In genomic region chr2:15591692-15592463, GRCh38 we compare ENCODE assay signal across 1 cellular context.
A peak's percentile ranks its signal among the peaks of the same experiment; 100 is the strongest.
TF ChIP-seq lines count a peak whose summit lies in the region.

TSS of gene DDX1 (plus strand) at chr2:15591868. CDS start at chr2:15591934, 66 bp downstream.

TF ChIP-seq in GM12878, 131 proteins besides CTCF, POLR2A, EP300 and RAD21 (continued from another document and continues in another):
- TF ChIP-seq PKNOX1 (IDR thresholded peaks at IDR 0.05) = peak; percentile 56
- peak; percentile 68 for TF ChIP-seq REST (IDR thresholded peaks at IDR 0.05; ENCODE audit: low read depth, low read length)
- TF ChIP-seq CHD1 (IDR thresholded peaks at IDR 0.05; ENCODE audit: low read depth, low read length) = peak; percentile 61; the same call in 1 of the 2 replicates
- no peak for TF ChIP-seq BCL11A (IDR thresholded peaks at IDR 0.05; ENCODE audit: low read depth, low read length)
- TF ChIP-seq TARDBP (IDR thresholded peaks at IDR 0.05; ENCODE audit: borderline replicate concordance) = peak; percentile 79; the same call in 1 of the 2 replicates
- no peak for TF ChIP-seq IRF3 (IDR thresholded peaks at IDR 0.05)
- TF ChIP-seq BHLHE40 (IDR thresholded peaks at IDR 0.05; ENCODE audit: borderline replicate concordance in 1 of 2, low read depth in 2 of 2, low read length in 1 of 2) = peak in 1 of 2 experiments; percentile 71; a peak in 2 of 4 replicates
- peak; percentile 96; the same call in 1 of the 2 replicates for TF ChIP-seq TAF1 (IDR thresholded peaks at IDR 0.05; ENCODE audit: borderline replicate concordance, low read depth, low read length)
- no peak for TF ChIP-seq ZBED1 (IDR thresholded peaks at IDR 0.05; ENCODE audit: borderline replicate concordance)
- peak; percentile 58; the same call in 1 of the 2 replicates for TF ChIP-seq CHD2 (IDR thresholded peaks at IDR 0.05; ENCODE audit: borderline replicate concordance, low read depth, low read length)
- 0 out of 2 replicates have a peak, but pooled peaks have one; percentile 42 for TF ChIP-seq SREBF1 (IDR thresholded peaks at IDR 0.05; ENCODE audit: low read length)
- TF ChIP-seq MLLT1 (IDR thresholded peaks at IDR 0.05) = peak; percentile 53; the same call in 1 of the 2 replicates
- TF ChIP-seq ZBTB11 (CRISPR knock-in tag; IDR thresholded peaks at IDR 0.05) = peak; percentile 96
- peak; percentile 31 for TF ChIP-seq PBX3 (IDR thresholded peaks at IDR 0.05; ENCODE audit: insufficient replicate concordance, low read depth, low read length)
- no peak for TF ChIP-seq MEF2A (IDR thresholded peaks at IDR 0.05; ENCODE audit: insufficient read depth, low read depth, low read length)
- peak; percentile 63; the same call in 1 of the 2 replicates for TF ChIP-seq RCOR1 (conservative IDR thresholded peaks at IDR 0.05; ENCODE audit: low read depth, low read length)
- peak; percentile 86; the same call in 1 of the 2 replicates for TF ChIP-seq STAT1 (conservative IDR thresholded peaks at IDR 0.05)
- peak; percentile 7; the same call in 1 of the 2 replicates for TF ChIP-seq PAX5 (IDR thresholded peaks at IDR 0.05; ENCODE audit: borderline replicate concordance, low read depth, low read length)
- peak; percentile 96 for TF ChIP-seq GABPA (IDR thresholded peaks at IDR 0.05; ENCODE audit: low read depth)
- peak; percentile 34; the same call in 1 of the 2 replicates for TF ChIP-seq WRNIP1 (IDR thresholded peaks at IDR 0.05; ENCODE audit: borderline replicate concordance, low read depth, low read length)
- peak; percentile 49; the same call in 1 of the 2 replicates for TF ChIP-seq CBFB (IDR thresholded peaks at IDR 0.05; ENCODE audit: low read depth)
- TF ChIP-seq TCF7 (IDR thresholded peaks at IDR 0.05; ENCODE audit: borderline replicate concordance) = 0 out of 2 replicates have a peak, but pooled peaks have one; percentile 4
- TF ChIP-seq NR2F1 (conservative IDR thresholded peaks at IDR 0.05) = peak; percentile 69
- no peak for TF ChIP-seq USF2 (IDR thresholded peaks at IDR 0.05; ENCODE audit: borderline replicate concordance, low read depth, low read length)
- TF ChIP-seq RELB (IDR thresholded peaks at IDR 0.05; ENCODE audit: low read depth) = peak; percentile 74
- TF ChIP-seq IKZF1 (conservative IDR thresholded peaks at IDR 0.05) = peak; percentile 90
- TF ChIP-seq PRDM15 (CRISPR knock-in tag; IDR thresholded peaks at IDR 0.05) = no peak
- TF ChIP-seq GATAD2B (conservative IDR thresholded peaks at IDR 0.05; ENCODE audit: low read depth) = 0 out of 2 replicates have a peak, but pooled peaks have one; percentile 66
- TF ChIP-seq ZNF384 (IDR thresholded peaks at IDR 0.05; ENCODE audit: borderline replicate concordance, low read depth, low read length) = 0 out of 2 replicates have a peak, but pooled peaks have one; percentile 21
- peak; percentile 88 for TF ChIP-seq ELK1 (IDR thresholded peaks at IDR 0.05; ENCODE audit: low read depth, low read length)
- TF ChIP-seq SP1 (IDR thresholded peaks at IDR 0.05; ENCODE audit: low read depth, low read length) = peak; percentile 55
- TF ChIP-seq JUND (IDR thresholded peaks at IDR 0.05; ENCODE audit: low read depth, low read length) = peak; percentile 49; the same call in 1 of the 2 replicates
